Comparison of ENCODE assay signal across 8 cellular contexts in genomic region chr11:61947486-61948210, GRCh38. TPM values are rescaled to one million over a fixed set of nuclear protein-coding genes. Genes with fewer than 3 reads are reported as not detected.
DNase-seq lines count a peak whose midpoint lies in the region; ATAC-seq, FAIRE-seq and TF ChIP-seq lines count a peak whose summit lies in the region.

No MANE protein-coding gene starts in this region.

- TF ChIP-seq CTCF in WI38 (IDR thresholded peaks at IDR 0.05; ENCODE audit: low read depth, low read length) (peak; percentile 97), cardiac fibroblast (IDR thresholded peaks at IDR 0.05; ENCODE audit: low read depth, low read length) (peak; percentile 99), kidney (IDR thresholded peaks at IDR 0.05; ENCODE audit: borderline replicate concordance, extremely low read depth, insufficient read depth) (peak; percentile 97)

- H3K9ac ChIP-seq in kidney (ENCODE audit: low read length in 2 of 2) = no peak overlapping the region

- DNase-seq in AML-193 (lab: John Stamatoyannopoulos, UW) (peak; percentile 70 to 83), H7 (peak; percentile 91), NCI-H345 treated with DMSO at 0.1 percent for 48 hours (lab: John Stamatoyannopoulos, UW; ENCODE audit: unreplicated experiment) (peak; percentile 71), cardiac fibroblast (ENCODE audit: low read depth in 2 of 2) (peak; percentile 94 to 96), kidney (peak; percentile 94)
- DNase-seq in stimulated activated CD4-positive, alpha-beta T cell treated with anti-CD3 and anti-CD28 coated beads, Interleukin-1b, Interleukin-23, amount 100 ng/mL, for 48 hours = peak; percentile 68

- no peak overlapping the region for H3K27ac ChIP-seq in kidney (ENCODE audit: low read depth in 2 of 2, low read length in 2 of 2)

- intact Hi-C loops in kidney (cut with DNase I) = loop anchor here (5.0 kb wide), 1 partner anchor 45 kb away; no protein-coding TSS in a partner anchor

- H3K36me3 ChIP-seq in H7 (replicated peaks; ENCODE audit: control insufficient read depth, insufficient read depth, low read length) (no peaks in the 10 kb centered on the region), kidney (ENCODE audit: control insufficient read depth in 1 of 2, insufficient read depth in 2 of 2, low read length in 2 of 2) (no peaks in the 10 kb centered on the region)

- H3K4me3 ChIP-seq in H7 (ENCODE audit: insufficient read depth, low read depth, low read length) (no peak overlapping the region), WI38 (ENCODE audit: low read depth, low read length) (no peak overlapping the region), cardiac fibroblast (replicated peaks in 1 of 2; ENCODE audit: low read depth in 2 of 2, low read length in 2 of 2) (no peak overlapping the region), kidney (ENCODE audit: low read length in 2 of 2) (no peak overlapping the region)

- no peaks in the 10 kb centered on the region for H3K27me3 ChIP-seq in H7 (ENCODE audit: control insufficient read depth, insufficient read depth, low read length)

- ATAC-seq in GM18870 (IDR thresholded peaks at IDR 0.05; ENCODE audit: unreplicated experiment) = no peak

- no peak for FAIRE-seq in kidney (lab: Jason Lieb, UNC)

- no peaks in the 10 kb centered on the region for H3K9me3 ChIP-seq in kidney (ENCODE audit: control insufficient read depth in 1 of 2, low read length in 2 of 2)

- H3K4me1 ChIP-seq in kidney (ENCODE audit: control insufficient read depth in 1 of 2, insufficient read depth in 1 of 2, low read depth in 1 of 2, low read length in 2 of 2) = peaks cover 3 to 7% of the 10 kb centered on the region in 2 donors

RNA-seq across cellular contexts. Expression of gene BEST1, which starts 2.5 kb away (rescaled TPM):
- total RNA-seq in H7 (2014; rRNA removed; shearing (Covaris generic)) = 0.30 and 0.45 TPM in 2 replicates
- 7.1 TPM for total RNA-seq in kidney
- 0.62 TPM for polyA plus RNA-seq in kidney (ENCODE audit: insufficient read depth, low read depth, low replicate concordance)

RNA-seq across cellular contexts. Expression of gene FTH1, which starts 19.8 kb away (rescaled TPM):
- 443 and 463 TPM in 2 replicates for total RNA-seq in H7 (2014; rRNA removed; shearing (Covaris generic))
- total RNA-seq in kidney = 3,221 TPM
- polyA plus RNA-seq in kidney (ENCODE audit: insufficient read depth, low read depth, low replicate concordance) = 7,914 TPM

RNA-seq across cellular contexts. Expression of gene RAB3IL1, which starts 30.3 kb away (rescaled TPM):
- total RNA-seq in H7 (2014; rRNA removed; shearing (Covaris generic)) = 5.8 and 7.2 TPM in 2 replicates
- total RNA-seq in kidney = 14.6 TPM
- polyA plus RNA-seq in kidney (ENCODE audit: insufficient read depth, low read depth, low replicate concordance) = 27.8 TPM

RNA-seq across cellular contexts. Expression of gene FADS3, which starts 56.3 kb away (rescaled TPM):
- total RNA-seq in H7 (2014; rRNA removed; shearing (Covaris generic)) = 27.1 and 41.3 TPM in 2 replicates
- total RNA-seq in kidney = 58.2 TPM
- 20.5 TPM for polyA plus RNA-seq in kidney (ENCODE audit: insufficient read depth, low read depth, low replicate concordance)
